Comparison of ENCODE assay signal across 1 cellular context in the genomic region with DNA sequence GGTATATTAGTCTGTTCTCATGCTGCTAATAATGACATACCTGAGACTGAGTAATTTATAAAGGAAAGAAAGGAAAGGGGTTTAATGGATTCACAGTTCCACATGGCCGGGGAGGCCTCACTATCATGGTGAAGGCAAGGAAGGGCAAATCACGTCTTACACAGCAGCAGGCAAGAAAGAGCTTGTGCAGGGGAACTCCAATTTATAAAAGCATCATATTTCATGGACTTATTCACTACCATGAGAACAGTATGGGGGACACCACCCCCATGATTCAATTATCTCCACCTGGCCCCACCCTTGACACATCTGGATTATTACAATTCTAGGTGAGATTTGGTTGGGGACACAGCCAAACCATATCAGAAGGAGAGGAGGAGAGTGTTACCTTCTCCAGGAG.
TF ChIP-seq lines count a peak whose summit lies in the region.

No MANE protein-coding gene starts in this region.

TF ChIP-seq in GM23338, 12 proteins besides CTCF, POLR2A, EP300 and RAD21:
- no peak for TF ChIP-seq CREB1 (CRISPR knock-in tag; IDR thresholded peaks at IDR 0.05; ENCODE audit: low read depth)
- TF ChIP-seq, protein P1, sequence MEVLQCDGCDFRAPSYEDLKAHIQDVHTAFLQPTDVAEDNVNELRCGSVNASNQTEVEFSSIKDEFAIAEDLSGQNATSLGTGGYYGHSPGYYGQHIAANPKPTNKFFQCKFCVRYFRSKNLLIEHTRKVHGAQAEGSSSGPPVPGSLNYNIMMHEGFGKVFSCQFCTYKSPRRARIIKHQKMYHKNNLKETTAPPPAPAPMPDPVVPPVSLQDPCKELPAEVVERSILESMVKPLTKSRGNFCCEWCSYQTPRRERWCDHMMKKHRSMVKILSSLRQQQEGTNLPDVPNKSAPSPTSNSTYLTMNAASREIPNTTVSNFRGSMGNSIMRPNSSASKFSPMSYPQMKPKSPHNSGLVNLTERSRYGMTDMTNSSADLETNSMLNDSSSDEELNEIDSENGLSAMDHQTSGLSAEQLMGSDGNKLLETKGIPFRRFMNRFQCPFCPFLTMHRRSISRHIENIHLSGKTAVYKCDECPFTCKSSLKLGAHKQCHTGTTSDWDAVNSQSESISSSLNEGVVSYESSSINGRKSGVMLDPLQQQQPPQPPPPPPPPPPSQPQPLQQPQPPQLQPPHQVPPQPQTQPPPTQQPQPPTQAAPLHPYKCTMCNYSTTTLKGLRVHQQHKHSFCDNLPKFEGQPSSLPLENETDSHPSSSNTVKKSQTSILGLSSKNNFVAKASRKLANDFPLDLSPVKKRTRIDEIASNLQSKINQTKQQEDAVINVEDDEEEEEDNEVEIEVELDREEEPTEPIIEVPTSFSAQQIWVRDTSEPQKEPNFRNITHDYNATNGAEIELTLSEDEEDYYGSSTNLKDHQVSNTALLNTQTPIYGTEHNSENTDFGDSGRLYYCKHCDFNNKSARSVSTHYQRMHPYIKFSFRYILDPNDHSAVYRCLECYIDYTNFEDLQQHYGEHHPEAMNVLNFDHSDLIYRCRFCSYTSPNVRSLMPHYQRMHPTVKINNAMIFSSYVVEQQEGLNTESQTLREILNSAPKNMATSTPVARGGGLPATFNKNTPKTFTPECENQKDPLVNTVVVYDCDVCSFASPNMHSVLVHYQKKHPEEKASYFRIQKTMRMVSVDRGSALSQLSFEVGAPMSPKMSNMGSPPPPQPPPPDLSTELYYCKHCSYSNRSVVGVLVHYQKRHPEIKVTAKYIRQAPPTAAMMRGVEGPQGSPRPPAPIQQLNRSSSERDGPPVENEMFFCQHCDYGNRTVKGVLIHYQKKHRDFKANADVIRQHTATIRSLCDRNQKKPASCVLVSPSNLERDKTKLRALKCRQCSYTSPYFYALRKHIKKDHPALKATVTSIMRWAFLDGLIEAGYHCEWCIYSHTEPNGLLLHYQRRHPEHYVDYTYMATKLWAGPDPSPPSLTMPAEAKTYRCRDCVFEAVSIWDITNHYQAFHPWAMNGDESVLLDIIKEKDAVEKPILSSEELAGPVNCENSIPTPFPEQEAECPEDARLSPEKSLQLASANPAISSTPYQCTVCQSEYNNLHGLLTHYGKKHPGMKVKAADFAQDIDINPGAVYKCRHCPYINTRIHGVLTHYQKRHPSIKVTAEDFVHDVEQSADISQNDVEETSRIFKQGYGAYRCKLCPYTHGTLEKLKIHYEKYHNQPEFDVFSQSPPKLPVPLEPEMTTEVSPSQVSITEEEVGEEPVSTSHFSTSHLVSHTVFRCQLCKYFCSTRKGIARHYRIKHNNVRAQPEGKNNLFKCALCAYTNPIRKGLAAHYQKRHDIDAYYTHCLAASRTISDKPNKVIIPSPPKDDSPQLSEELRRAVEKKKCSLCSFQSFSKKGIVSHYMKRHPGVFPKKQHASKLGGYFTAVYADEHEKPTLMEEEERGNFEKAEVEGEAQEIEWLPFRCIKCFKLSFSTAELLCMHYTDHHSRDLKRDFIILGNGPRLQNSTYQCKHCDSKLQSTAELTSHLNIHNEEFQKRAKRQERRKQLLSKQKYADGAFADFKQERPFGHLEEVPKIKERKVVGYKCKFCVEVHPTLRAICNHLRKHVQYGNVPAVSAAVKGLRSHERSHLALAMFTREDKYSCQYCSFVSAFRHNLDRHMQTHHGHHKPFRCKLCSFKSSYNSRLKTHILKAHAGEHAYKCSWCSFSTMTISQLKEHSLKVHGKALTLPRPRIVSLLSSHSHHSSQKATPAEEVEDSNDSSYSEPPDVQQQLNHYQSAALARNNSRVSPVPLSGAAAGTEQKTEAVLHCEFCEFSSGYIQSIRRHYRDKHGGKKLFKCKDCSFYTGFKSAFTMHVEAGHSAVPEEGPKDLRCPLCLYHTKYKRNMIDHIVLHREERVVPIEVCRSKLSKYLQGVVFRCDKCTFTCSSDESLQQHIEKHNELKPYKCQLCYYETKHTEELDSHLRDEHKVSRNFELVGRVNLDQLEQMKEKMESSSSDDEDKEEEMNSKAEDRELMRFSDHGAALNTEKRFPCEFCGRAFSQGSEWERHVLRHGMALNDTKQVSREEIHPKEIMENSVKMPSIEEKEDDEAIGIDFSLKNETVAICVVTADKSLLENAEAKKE (CRISPR knock-in tag; IDR thresholded peaks at IDR 0.05), result no peak
- TF ChIP-seq STAT1 (IDR thresholded peaks at IDR 0.05; ENCODE audit: unreplicated experiment), result no peak
- TF ChIP-seq ZNF114 (CRISPR knock-in tag; IDR thresholded peaks at IDR 0.05), result no peak
- TF ChIP-seq, protein P2, sequence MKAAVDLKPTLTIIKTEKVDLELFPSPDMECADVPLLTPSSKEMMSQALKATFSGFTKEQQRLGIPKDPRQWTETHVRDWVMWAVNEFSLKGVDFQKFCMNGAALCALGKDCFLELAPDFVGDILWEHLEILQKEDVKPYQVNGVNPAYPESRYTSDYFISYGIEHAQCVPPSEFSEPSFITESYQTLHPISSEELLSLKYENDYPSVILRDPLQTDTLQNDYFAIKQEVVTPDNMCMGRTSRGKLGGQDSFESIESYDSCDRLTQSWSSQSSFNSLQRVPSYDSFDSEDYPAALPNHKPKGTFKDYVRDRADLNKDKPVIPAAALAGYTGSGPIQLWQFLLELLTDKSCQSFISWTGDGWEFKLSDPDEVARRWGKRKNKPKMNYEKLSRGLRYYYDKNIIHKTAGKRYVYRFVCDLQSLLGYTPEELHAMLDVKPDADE (IDR thresholded peaks at IDR 0.05), result no peak
- TF ChIP-seq NANOG (IDR thresholded peaks at IDR 0.05; ENCODE audit: borderline replicate concordance), result no peak
- no peak for TF ChIP-seq EZH2phosphoT487 (IDR thresholded peaks at IDR 0.05; ENCODE audit: unreplicated experiment)
- TF ChIP-seq ZNF331 (CRISPR knock-in tag; IDR thresholded peaks at IDR 0.05; ENCODE audit: low read depth), result no peak
- no peak for TF ChIP-seq POLR2AphosphoS5 (IDR thresholded peaks at IDR 0.05; ENCODE audit: low read depth)
